Comparison of ENCODE assay signal across 37 cellular contexts in genomic region chr5:173565491-173566038, GRCh38.
"Had no signal": no experiment of that assay in that cellular context is flagged by ENCODE, and none has a peak within 500 bp of the region (broad histone marks: within the 10 kb centered on the region; RNA-seq: fewer than 3 reads in every experiment).

No MANE protein-coding gene starts in this region.

- H3K27ac ChIP-seq: adrenal gland, body of pancreas, brain microvascular endothelial cell, WERI-Rb-1 had no signal

- H3K9me3 ChIP-seq: adrenal gland had no signal

- H3K27ac Mint-ChIP-seq: activated CD4-positive, alpha-beta memory T cell treated with anti-CD3 and anti-CD28 coated beads, Interleukin-2, amount 10 ng/mL, durations not matched to agents 7 days and 5 days; activated CD4-positive, alpha-beta T cell treated with anti-CD3 and anti-CD28 coated beads for 36 hours; activated CD4-positive, alpha-beta T cell treated with anti-CD3 and anti-CD28 coated beads, Interleukin-2, amount 10 ng/mL, durations not matched to agents 7 days and 5 days; activated CD8-positive, alpha-beta memory T cell treated with anti-CD3 and anti-CD28 coated beads, Interleukin-2, amount 10 ng/mL, durations not matched to agents 7 days and 5 days; activated CD8-positive, alpha-beta T cell treated with anti-CD3 and anti-CD28 coated beads, Interleukin-2, amount 10 ng/mL, durations not matched to agents 7 days and 5 days; activated naive CD4-positive, alpha-beta T cell treated with anti-CD3 and anti-CD28 coated beads for 36 hours; activated naive CD4-positive, alpha-beta T cell treated with anti-CD3 and anti-CD28 coated beads, Interleukin-2, amount 50 U/mL, for 72 hours; activated naive CD8-positive, alpha-beta T cell treated with anti-CD3 and anti-CD28 coated beads for 36 hours; activated T-cell treated with anti-CD3 and anti-CD28 coated beads, Interleukin-2, amount 50 U/mL, for 24 hours; activated T-cell treated with anti-CD3 and anti-CD28 coated beads, Interleukin-2, amount 50 U/mL, for 72 hours; activated T-helper 1 cell treated with anti-CD3 and anti-CD28 coated beads, Interleukin-12 subunit alpha, Interleukin-12 subunit beta, Interleukin-2, Interleukin-4 antibody, amounts not matched to agents 30 ng/mL and 10 ng/mL and 1 ng/mL, durations not matched to agents 14 hours and 24 hours and 36 hours; activated T-helper 17 cell treated with anti-CD3 and anti-CD28 coated beads, Interleukin-2, amount 50 U/mL, for 72 hours; T-helper 1 cell treated with Interleukin-12 subunit alpha and Interleukin-12 subunit beta and Interleukin-4 antibody, amounts not matched to agents 30 μg/mL and 1 μg/mL, for 36 hours; T-helper 2 cell treated with Interferon-gamma antibody and Interleukin-4, amounts not matched to agents 5 μg/mL and 100 μg/mL, for 36 hours; WTC11 had no signal

- ATAC-seq: activated CD4-positive, alpha-beta T cell treated with anti-CD3 and anti-CD28 coated beads for 36 hours; activated CD4-positive, CD25-positive, alpha-beta regulatory T cell treated with anti-CD3 and anti-CD28 coated beads, Interleukin-2, amount 50 U/mL, for 24 hours; activated CD8-positive, alpha-beta memory T cell treated with anti-CD3 and anti-CD28 coated beads, Interleukin-2, amount 10 ng/mL, durations not matched to agents 7 days and 5 days; activated CD8-positive, alpha-beta T cell treated with anti-CD3 and anti-CD28 coated beads, Interleukin-2, amount 10 ng/mL, durations not matched to agents 7 days and 5 days; activated naive CD4-positive, alpha-beta T cell treated with anti-CD3 and anti-CD28 coated beads, Interleukin-2, amount 50 U/mL, for 72 hours; activated T-cell treated with anti-CD3 and anti-CD28 coated beads, Interleukin-2, amount 50 U/mL, for 72 hours; activated T-helper 17 cell treated with anti-CD3 and anti-CD28 coated beads, Interleukin-2, amount 50 U/mL, for 72 hours; body of pancreas; WTC11 had no signal

- DNase-seq: activated CD4-positive, alpha-beta memory T cell treated with anti-CD3 and anti-CD28 coated beads, Interleukin-2, amount 10 ng/mL, durations not matched to agents 7 days and 5 days; activated CD4-positive, alpha-beta T cell treated with anti-CD3 and anti-CD28 coated beads for 1 hour; activated CD4-positive, alpha-beta T cell treated with anti-CD3 and anti-CD28 coated beads for 36 hours; activated CD4-positive, alpha-beta T cell treated with anti-CD3 and anti-CD28 coated beads for 48 hours; activated CD4-positive, alpha-beta T cell treated with anti-CD3 and anti-CD28 coated beads, Interleukin-2, amount 10 ng/mL, durations not matched to agents 7 days and 5 days; activated CD4-positive, alpha-beta T cell treated with anti-CD3 and anti-CD28 coated beads, Interleukin-2, amount 50 U/mL, for 48 hours; activated CD4-positive, CD25-positive, alpha-beta regulatory T cell; activated CD8-positive, alpha-beta memory T cell treated with anti-CD3 and anti-CD28 coated beads for 24 hours; activated CD8-positive, alpha-beta memory T cell treated with anti-CD3 and anti-CD28 coated beads, Interleukin-2, amount 10 ng/mL, durations not matched to agents 7 days and 5 days; activated CD8-positive, alpha-beta memory T cell treated with anti-CD3 and anti-CD28 coated beads, Interleukin-2, amount 50 U/mL, for 48 hours; activated CD8-positive, alpha-beta T cell treated with anti-CD3 and anti-CD28 coated beads, Interleukin-2, amount 10 ng/mL, durations not matched to agents 7 days and 5 days; activated effector memory CD4-positive, alpha-beta T cell treated with anti-CD3 and anti-CD28 coated beads, Interleukin-2, amount 50 U/mL, for 16 hours; activated gamma-delta T cell treated with Interleukin-2 at 50 U/mL for 16 hours; activated naive CD4-positive, alpha-beta T cell; activated naive CD4-positive, alpha-beta T cell treated with anti-CD3 and anti-CD28 coated beads for 36 hours; activated naive CD4-positive, alpha-beta T cell treated with anti-CD3 and anti-CD28 coated beads, Interleukin-2, amount 50 U/mL, for 16 hours; activated naive CD8-positive, alpha-beta T cell treated with anti-CD3 and anti-CD28 coated beads for 36 hours; activated T-cell treated with anti-CD3 and anti-CD28 coated beads, Interleukin-2, amount 50 U/mL, for 24 hours; activated T-cell treated with anti-CD3 and anti-CD28 coated beads, Interleukin-2, amount 50 U/mL, for 72 hours; adrenal gland; amniotic stem cell; aorta; body of pancreas; brain microvascular endothelial cell; central memory CD4-positive, alpha-beta T cell; T-helper 1 cell; T-helper 2 cell; T-helper 9 cell; WERI-Rb-1 had no signal

- H3K4me3 Mint-ChIP-seq: activated CD4-positive, alpha-beta memory T cell treated with anti-CD3 and anti-CD28 coated beads, Interleukin-2, amount 10 ng/mL, durations not matched to agents 7 days and 5 days; activated CD4-positive, alpha-beta T cell treated with anti-CD3 and anti-CD28 coated beads for 36 hours; activated CD4-positive, alpha-beta T cell treated with anti-CD3 and anti-CD28 coated beads, Interleukin-2, amount 10 ng/mL, durations not matched to agents 7 days and 5 days; activated CD8-positive, alpha-beta memory T cell treated with anti-CD3 and anti-CD28 coated beads, Interleukin-2, amount 10 ng/mL, durations not matched to agents 7 days and 5 days; activated CD8-positive, alpha-beta T cell treated with anti-CD3 and anti-CD28 coated beads, Interleukin-2, amount 10 ng/mL, durations not matched to agents 7 days and 5 days; activated naive CD4-positive, alpha-beta T cell treated with anti-CD3 and anti-CD28 coated beads for 36 hours; activated naive CD8-positive, alpha-beta T cell treated with anti-CD3 and anti-CD28 coated beads for 36 hours; activated T-cell treated with anti-CD3 and anti-CD28 coated beads, Interleukin-2, amount 50 U/mL, for 24 hours; activated T-cell treated with anti-CD3 and anti-CD28 coated beads, Interleukin-2, amount 50 U/mL, for 72 hours; activated T-helper 1 cell treated with anti-CD3 and anti-CD28 coated beads, Interleukin-12 subunit alpha, Interleukin-12 subunit beta, Interleukin-2, Interleukin-4 antibody, amounts not matched to agents 30 ng/mL and 10 ng/mL and 1 ng/mL, durations not matched to agents 14 hours and 24 hours and 36 hours; activated T-helper 17 cell treated with anti-CD3 and anti-CD28 coated beads, Interleukin-2, amount 50 U/mL, for 72 hours; T-helper 1 cell treated with Interleukin-12 subunit alpha and Interleukin-12 subunit beta and Interleukin-4 antibody, amounts not matched to agents 30 μg/mL and 1 μg/mL, for 36 hours; T-helper 2 cell treated with Interferon-gamma antibody and Interleukin-4, amounts not matched to agents 5 μg/mL and 100 μg/mL, for 36 hours; WTC11 had no signal

- H3K4me1 Mint-ChIP-seq: activated CD4-positive, alpha-beta memory T cell treated with anti-CD3 and anti-CD28 coated beads, Interleukin-2, amount 10 ng/mL, durations not matched to agents 7 days and 5 days; activated CD4-positive, alpha-beta T cell treated with anti-CD3 and anti-CD28 coated beads for 36 hours; activated CD4-positive, alpha-beta T cell treated with anti-CD3 and anti-CD28 coated beads, Interleukin-2, amount 10 ng/mL, durations not matched to agents 7 days and 5 days; activated CD8-positive, alpha-beta memory T cell treated with anti-CD3 and anti-CD28 coated beads, Interleukin-2, amount 10 ng/mL, durations not matched to agents 7 days and 5 days; activated naive CD8-positive, alpha-beta T cell treated with anti-CD3 and anti-CD28 coated beads for 36 hours; activated T-helper 17 cell treated with anti-CD3 and anti-CD28 coated beads, Interleukin-2, amount 50 U/mL, for 72 hours had no signal

- H3K27me3 ChIP-seq: brain microvascular endothelial cell, breast epithelium had no signal

- H3K4me1 ChIP-seq: adrenal gland, body of pancreas, breast epithelium had no signal

- H3K9me3 Mint-ChIP-seq: activated CD4-positive, alpha-beta memory T cell treated with anti-CD3 and anti-CD28 coated beads, Interleukin-2, amount 10 ng/mL, durations not matched to agents 7 days and 5 days; activated T-helper 1 cell treated with anti-CD3 and anti-CD28 coated beads, Interleukin-12 subunit alpha, Interleukin-12 subunit beta, Interleukin-2, Interleukin-4 antibody, amounts not matched to agents 30 ng/mL and 10 ng/mL and 1 ng/mL, durations not matched to agents 14 hours and 24 hours and 36 hours; T-helper 1 cell treated with Interleukin-12 subunit alpha and Interleukin-12 subunit beta and Interleukin-4 antibody, amounts not matched to agents 30 μg/mL and 1 μg/mL, for 36 hours had no signal

- H3K27me3 Mint-ChIP-seq: activated CD4-positive, alpha-beta memory T cell treated with anti-CD3 and anti-CD28 coated beads, Interleukin-2, amount 10 ng/mL, durations not matched to agents 7 days and 5 days had no signal

- H3K36me3 ChIP-seq: adrenal gland, brain microvascular endothelial cell, breast epithelium, WERI-Rb-1 had no signal

- H3K4me3 ChIP-seq: adrenal gland, body of pancreas, breast epithelium had no signal

- H3K36me3 Mint-ChIP-seq: activated CD8-positive, alpha-beta memory T cell treated with anti-CD3 and anti-CD28 coated beads, Interleukin-2, amount 10 ng/mL, durations not matched to agents 7 days and 5 days had no signal
